ENCODE assay signal across 9 cellular contexts in the genomic region with DNA sequence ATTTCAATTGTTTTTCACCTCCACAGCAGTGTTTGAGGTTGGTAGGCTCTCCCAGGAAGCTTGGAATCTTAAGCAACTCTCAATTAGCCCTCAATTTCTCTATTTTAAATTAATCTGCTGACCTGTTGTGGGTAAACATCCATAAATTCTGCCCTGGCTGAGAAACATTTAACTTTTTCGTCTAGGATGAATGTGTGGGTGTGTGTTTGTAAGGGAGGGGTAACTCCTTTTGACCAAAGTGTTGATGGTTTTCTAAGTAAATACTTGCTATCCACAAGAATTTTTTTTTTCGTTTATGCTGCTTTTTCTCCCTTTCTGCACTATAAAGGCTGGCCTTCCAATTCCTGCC. TPM values are rescaled to one million over a fixed set of nuclear protein-coding genes. Genes with fewer than 3 reads are reported as not detected.
DNase-seq lines count a peak whose midpoint lies in the region; ATAC-seq and TF ChIP-seq lines count a peak whose summit lies in the region.
"Had no signal": no experiment of that assay in that cellular context is flagged by ENCODE, and none has a peak within 500 bp of the region (broad histone marks: within the 10 kb centered on the region; RNA-seq: fewer than 3 reads in every experiment).

No MANE protein-coding gene starts in this region.

- TF ChIP-seq CTCF in GM12875 (IDR thresholded peaks at IDR 0.05; ENCODE audit: borderline replicate concordance, insufficient read depth, low read depth, low read length) = no peak
- no peak for TF ChIP-seq CTCF in VCaP (conservative IDR thresholded peaks at IDR 0.05)
- TF ChIP-seq CTCF in foreskin keratinocyte (conservative IDR thresholded peaks at IDR 0.05) = no peak
- TF ChIP-seq CTCF in gastrocnemius medialis (IDR thresholded peaks at IDR 0.05 in 4 of 5, conservative IDR thresholded peaks at IDR 0.05 in 1 of 5) = no peak

- H3K4me3 ChIP-seq in GM12875 (ENCODE audit: low read depth, low read length) = peak overlapping the region; percentile 91
- H3K4me3 ChIP-seq in gastrocnemius medialis = peak overlapping the region; percentile 79 to 99 (median 90)

- ATAC-seq in foreskin keratinocyte = no peak
- ATAC-seq in gastrocnemius medialis = no peak

- H3K27ac ChIP-seq in VCaP = peak overlapping the region; percentile 90
- H3K27ac ChIP-seq in foreskin keratinocyte = peak overlapping the region; percentile 66
- H3K27ac ChIP-seq in gastrocnemius medialis = peak overlapping the region; percentile 93 to 99 (median 96)

- TF ChIP-seq POLR2A in gastrocnemius medialis (IDR thresholded peaks at IDR 0.05) = no peak

- no peaks in the 10 kb centered on the region for H3K9me3 ChIP-seq in gastrocnemius medialis

- no peak for DNase-seq in foreskin keratinocyte
- no peak for DNase-seq in gastrocnemius medialis
- DNase-seq in GM19240 (ENCODE audit: insufficient read length, low spot score) = no peak
- DNase-seq in ecto neural progenitor cell (ENCODE audit: low spot score) = no peak
- DNase-seq in NCI-H1105 (lab: John Stamatoyannopoulos, UW) = no peak
- DNase-seq in DMS 273 (lab: John Stamatoyannopoulos, UW; ENCODE audit: unreplicated experiment) = no peak
- DNase-seq: islet precursor cell had no signal

- H3K27me3 ChIP-seq in foreskin keratinocyte = no peaks in the 10 kb centered on the region
- no peaks in the 10 kb centered on the region for H3K27me3 ChIP-seq in gastrocnemius medialis

- H3K4me1 ChIP-seq in foreskin keratinocyte (peaks cover 11% of the 10 kb centered on the region), gastrocnemius medialis (peaks cover 46 to 48% of the 10 kb centered on the region in 2 donors)

- intact Hi-C loops in gastrocnemius medialis (cut with DNase I; ENCODE audit: low total_unique reads) = loop anchor here (5.0 kb wide), 1 partner anchor 243 kb away; the partner anchor contains the start of gene MRPS16

- peaks cover 0 to 28% of the 10 kb centered on the region in 2 donors for H3K36me3 ChIP-seq in gastrocnemius medialis

- in situ Hi-C loops in gastrocnemius medialis (cut with MboI; ENCODE audit: low sequenced_read_pairs in 4 of 4) = no loop called here

RNA-seq across cellular contexts. Expression of gene PPP3CB, which starts 1.0 kb away (rescaled TPM):
- total RNA-seq in foreskin keratinocyte = 33.7 and 35.5 TPM in 2 replicates
- 21.1 and 24.0 TPM in 2 replicates for polyA plus RNA-seq in foreskin keratinocyte
- total RNA-seq in gastrocnemius medialis = 10 to 100 TPM; 60.1 to 91.6 (median 68.7) TPM
